In genomic region chr9:133274236-133275104, GRCh38 we compare ENCODE assay signal across 13 cellular contexts. TPM values are rescaled to one million over a fixed set of nuclear protein-coding genes. Genes with fewer than 3 reads are reported as not detected.
A peak's percentile ranks its signal among the peaks of the same experiment; 100 is the strongest.
DNase-seq lines count a peak whose midpoint lies in the region; ATAC-seq, FAIRE-seq and TF ChIP-seq lines count a peak whose summit lies in the region.
"Had no signal": no experiment of that assay in that cellular context is flagged by ENCODE, and none has a peak within 500 bp of the region (broad histone marks: within the 10 kb centered on the region; RNA-seq: fewer than 3 reads in every experiment).

No MANE protein-coding gene starts in this region.

- H3K36me3 ChIP-seq in iPS DF 6.9 (ENCODE audit: control insufficient read depth, insufficient read depth, low read length) (no peaks in the 10 kb centered on the region), pancreas (no peaks in the 10 kb centered on the region)

- no peak overlapping the region for H3K27ac Mint-ChIP-seq in stimulated activated naive CD8-positive, alpha-beta T cell treated with anti-CD3 and anti-CD28 coated beads, Interleukin-15, amount 100 ng/mL, for 72 hours
- H3K27ac Mint-ChIP-seq: activated naive CD4-positive, alpha-beta T cell treated with anti-CD3 and anti-CD28 coated beads, Interleukin-2, amount 10 ng/mL, durations not matched to agents 7 days and 5 days; effector memory CD8-positive, alpha-beta T cell had no signal

- WGBS in iPS DF 6.9 (ENCODE audit: insufficient coverage, insufficient read length): no CpG with 5 or more reads among the region's 60 CpGs
- WGBS in pancreas, 2 donors: 13 to 23% methylated on average over 51 to 60 of the region's 60 CpGs

- FAIRE-seq in pancreas (lab: Jason Lieb, UNC): no peak

- peak; percentile 20 for ATAC-seq in stimulated activated naive CD8-positive, alpha-beta T cell treated with anti-CD3 and anti-CD28 coated beads, Interleukin-15, amount 100 ng/mL, for 72 hours
- no peak for ATAC-seq in stimulated activated naive CD8-positive, alpha-beta T cell treated with anti-CD3 and anti-CD28 coated beads, Interleukin-15, Interleukin-2, amounts not matched to agents 100 U/mL and 50 U/mL, for 24 hours
- ATAC-seq in pancreas (peak; percentile 19 to 54 (median 46)), HG02642 (IDR thresholded peaks at IDR 0.05; ENCODE audit: poor library complexity, unreplicated experiment) (no peak)
- ATAC-seq: activated CD4-positive, CD25-positive, alpha-beta regulatory T cell treated with anti-CD3 and anti-CD28 coated beads, Interleukin-2, amount 50 U/mL, for 24 hours; effector memory CD8-positive, alpha-beta T cell had no signal

- H3K4me3 ChIP-seq in iPS DF 6.9 (ENCODE audit: low read length) (peak overlapping the region; percentile 38; the same call in 1 of the 2 replicates), pancreas (peak overlapping the region; percentile 46 to 60 (median 48))

- peaks cover 15% of the 10 kb centered on the region; the same call in 1 of the 2 replicates for H3K27me3 ChIP-seq in iPS DF 6.9 (ENCODE audit: control insufficient read depth, insufficient read depth, low read length)
- H3K27me3 ChIP-seq in pancreas: no peaks in the 10 kb centered on the region

- H3K4me1 ChIP-seq in iPS DF 6.9 (ENCODE audit: control insufficient read depth, insufficient read depth, low read length) (no peaks in the 10 kb centered on the region), pancreas (peaks cover 0 to 5% (median 0%) of the 10 kb centered on the region in 3 donors)

- H3K27ac ChIP-seq in iPS DF 6.9 (ENCODE audit: low read length) (no peak overlapping the region), pancreas (peak overlapping the region in 2 of 4 donors; percentile 4 to 60)

- peaks cover 77% of the 10 kb centered on the region for H3K27me3 Mint-ChIP-seq in stimulated activated naive CD8-positive, alpha-beta T cell treated with anti-CD3 and anti-CD28 coated beads, Interleukin-15, amount 100 ng/mL, for 72 hours

- H3K4me1 Mint-ChIP-seq in stimulated activated naive CD8-positive, alpha-beta T cell treated with anti-CD3 and anti-CD28 coated beads, Interleukin-15, amount 100 ng/mL, for 72 hours: no peaks in the 10 kb centered on the region

- peaks cover 0 to 7% of the 10 kb centered on the region in 2 donors for H3K9me3 Mint-ChIP-seq in stimulated activated naive CD8-positive, alpha-beta T cell treated with anti-CD3 and anti-CD28 coated beads, Interleukin-15, amount 100 ng/mL, for 72 hours
- H3K9me3 Mint-ChIP-seq: activated naive CD4-positive, alpha-beta T cell treated with anti-CD3 and anti-CD28 coated beads, Interleukin-2, amount 10 ng/mL, durations not matched to agents 7 days and 5 days; effector memory CD8-positive, alpha-beta T cell had no signal

- H3K9me3 ChIP-seq in iPS DF 6.9 (ENCODE audit: control insufficient read depth, insufficient read depth, low read length) (0 out of 2 replicates have a peak, but pooled peaks cover 1% of the 10 kb centered on the region), pancreas (no peaks in the 10 kb centered on the region)

- H3K4me3 Mint-ChIP-seq in stimulated activated naive CD8-positive, alpha-beta T cell treated with anti-CD3 and anti-CD28 coated beads, Interleukin-15, amount 100 ng/mL, for 72 hours: no peak overlapping the region
- H3K4me3 Mint-ChIP-seq: activated naive CD4-positive, alpha-beta T cell treated with anti-CD3 and anti-CD28 coated beads, Interleukin-2, amount 10 ng/mL, durations not matched to agents 7 days and 5 days; effector memory CD8-positive, alpha-beta T cell had no signal

- intact Hi-C loops in pancreas (cut with DNase I): no loop called here

- no peak for DNase-seq in stimulated activated naive CD8-positive, alpha-beta T cell treated with anti-CD3 and anti-CD28 coated beads, Interleukin-15, amount 100 ng/mL, for 72 hours
- no peak for DNase-seq in stimulated activated naive CD8-positive, alpha-beta T cell treated with anti-CD3 and anti-CD28 coated beads, Interleukin-15, Interleukin-2, amounts not matched to agents 100 U/mL and 50 U/mL, for 24 hours
- DNase-seq in iPS DF 6.9 (ENCODE audit: low read depth, low spot score) (no peak), pancreas (peak in 1 of 6 donors; percentile 26), HK-2 (ENCODE audit: unreplicated experiment) (no peak), Kasumi-1 (lab: John Stamatoyannopoulos, UW) (no peak), AG20443 (ENCODE audit: low spot score) (no peak)
- DNase-seq: activated naive CD4-positive, alpha-beta T cell treated with anti-CD3 and anti-CD28 coated beads, Interleukin-2, amount 10 ng/mL, durations not matched to agents 7 days and 5 days; AML-193; effector memory CD8-positive, alpha-beta T cell; NCI-H2171 treated with DMSO at 0.1 percent for 48 hours had no signal

- no peak for TF ChIP-seq CTCF in pancreas (IDR thresholded peaks at IDR 0.05)

RNA-seq across cellular contexts. Expression of gene ABO, which starts 0.5 kb away (rescaled TPM):
- total RNA-seq in pancreas: 10 to 100 TPM in 1 of 6 donors, 1 to 10 TPM in 5; 2.1 to 10.2 (median 5.4) TPM
- 1 to 10 TPM; 3.3 to 9.3 TPM for polyA plus RNA-seq in pancreas

Comparison
In these comparisons a context has a peak if more than half of its experiments do, and no peak if none do; other contexts are left out.
1. ATAC-seq: peak in stimulated activated naive CD8-positive, alpha-beta T cell treated with anti-CD3 and anti-CD28 coated beads, Interleukin-15, amount 100 ng/mL, for 72 hours (single experiment) and pancreas (4 of 4); none in stimulated activated naive CD8-positive, alpha-beta T cell treated with anti-CD3 and anti-CD28 coated beads, Interleukin-15, Interleukin-2, amounts not matched to agents 100 U/mL and 50 U/mL, for 24 hours (single experiment) and HG02642 (single experiment).